8 cellular contexts compared by ENCODE assay signal in genomic region chr14:63840981-63841380, GRCh38. TPM values are rescaled to one million over a fixed set of nuclear protein-coding genes. Genes with fewer than 3 reads are reported as not detected.
DNase-seq lines count a peak whose midpoint lies in the region; ATAC-seq and TF ChIP-seq lines count a peak whose summit lies in the region.

No MANE protein-coding gene starts in this region.

- POLR2A ChIA-PET in PC-3 (lab: Charles Lee; ENCODE audit: unreplicated experiment), result no interaction called here
- POLR2A ChIA-PET in naive thymus-derived CD4-positive, alpha-beta T cell (lab: Charles Lee), result no interaction called here

- H4K20me1 ChIP-seq in PC-3 (ENCODE audit: low read length), result no peaks in the 10 kb centered on the region

- peak; percentile 64 for TF ChIP-seq CTCF in PC-3 (conservative IDR thresholded peaks at IDR 0.05; ENCODE audit: low read depth, low read length)

- H3K79me2 ChIP-seq in PC-3 (ENCODE audit: low read length), result no peaks in the 10 kb centered on the region

- H3K4me3 ChIP-seq in PC-3 (ENCODE audit: low read length), result no peak overlapping the region
- H3K4me3 ChIP-seq in naive thymus-derived CD4-positive, alpha-beta T cell (ENCODE audit: low read length), result no peak overlapping the region

- H3K9me2 ChIP-seq in PC-3 (replicated peaks; ENCODE audit: low read length), result no peaks in the 10 kb centered on the region

- H2AFZ ChIP-seq in PC-3 (ENCODE audit: low read length), result no peak overlapping the region

- no peaks in the 10 kb centered on the region for H3K27me3 ChIP-seq in PC-3 (ENCODE audit: low read length)
- no peaks in the 10 kb centered on the region for H3K27me3 ChIP-seq in naive thymus-derived CD4-positive, alpha-beta T cell (ENCODE audit: control insufficient read depth in 2 of 2, insufficient read depth in 2 of 2, low read length in 2 of 2)

- CTCF ChIA-PET in PC-3 (lab: Charles Lee), result interaction anchor here (0.9 to 1.1 kb wide), 2 partner anchors 23 to 170 kb away, joined by 3 to 4 read pairs; no protein-coding TSS in a partner anchor
- CTCF ChIA-PET in naive thymus-derived CD4-positive, alpha-beta T cell (lab: Charles Lee), result interaction anchor here (1.6 kb wide), 1 partner anchor 181 kb away, joined by 3 read pairs; no protein-coding TSS in a partner anchor

- H3F3A ChIP-seq in PC-3 (ENCODE audit: low read length, unreplicated experiment), result no peaks in the 10 kb centered on the region

- H3K27ac ChIP-seq in PC-3 (ENCODE audit: low read length), result no peak overlapping the region
- no peak overlapping the region for H3K27ac ChIP-seq in naive thymus-derived CD4-positive, alpha-beta T cell (ENCODE audit: low read depth, low read length)

- H3K4me3 Mint-ChIP-seq in naive thymus-derived CD4-positive, alpha-beta T cell, result no peak overlapping the region

- no peaks in the 10 kb centered on the region for H3K4me1 ChIP-seq in PC-3 (ENCODE audit: insufficient read depth, low read length)
- H3K4me1 ChIP-seq in naive thymus-derived CD4-positive, alpha-beta T cell (ENCODE audit: control insufficient read depth in 2 of 2, insufficient read depth in 2 of 2, low read length in 2 of 2), result peaks cover 0 to 3% of the 10 kb centered on the region in 2 donors

- ATAC-seq in PC-3 (peak; percentile 67), GM21526 (IDR thresholded peaks at IDR 0.05; ENCODE audit: low FRiP score, unreplicated experiment) (no peak), HG02610 (IDR thresholded peaks at IDR 0.05; ENCODE audit: unreplicated experiment) (no peak)
- peak; percentile 80 for ATAC-seq in naive thymus-derived CD4-positive, alpha-beta T cell

- H3K27ac Mint-ChIP-seq in naive thymus-derived CD4-positive, alpha-beta T cell, result peak overlapping the region in 1 of 9 donors; percentile 31

- intact Hi-C loops in PC-3 (cut with micrococcal nuclease), result no loop called here
- intact Hi-C loops in naive thymus-derived CD4-positive, alpha-beta T cell (cut with micrococcal nuclease), result loop anchor here (1.0 to 5.0 kb wide), 2 partner anchors 153 to 456 kb away; no protein-coding TSS in a partner anchor

- peaks cover 0 to 4% (median 0%) of the 10 kb centered on the region in 5 donors for H3K27me3 Mint-ChIP-seq in naive thymus-derived CD4-positive, alpha-beta T cell

- H3K9me3 Mint-ChIP-seq in naive thymus-derived CD4-positive, alpha-beta T cell, result peaks cover 0 to 21% (median 5%) of the 10 kb centered on the region in 11 donors

- peaks cover 0 to 5% (median 4%) of the 10 kb centered on the region in 5 donors for H3K36me3 Mint-ChIP-seq in naive thymus-derived CD4-positive, alpha-beta T cell

- H3K9me3 ChIP-seq in PC-3 (ENCODE audit: low read length), result no peaks in the 10 kb centered on the region
- H3K9me3 ChIP-seq in naive thymus-derived CD4-positive, alpha-beta T cell (ENCODE audit: control insufficient read depth in 2 of 3, low read length in 3 of 3), result peaks cover 0 to 4% (median 0%) of the 10 kb centered on the region in 3 experiments

- H3K9ac ChIP-seq in PC-3 (ENCODE audit: low read length), result no peak overlapping the region

- BruUV-seq in PC-3 (replicated peaks; lab: Mats Ljungman, UMichigan), result no TSS peak

- no peak overlapping the region for H3K4me2 ChIP-seq in PC-3 (ENCODE audit: low read length)

- H3K36me3 ChIP-seq in PC-3 (ENCODE audit: low read depth, low read length), result no peaks in the 10 kb centered on the region
- H3K36me3 ChIP-seq in naive thymus-derived CD4-positive, alpha-beta T cell (ENCODE audit: control insufficient read depth in 2 of 3, insufficient read depth in 3 of 3, low read length in 3 of 3), result no peaks in the 10 kb centered on the region

- DNase-seq in AML-193 (lab: John Stamatoyannopoulos, UW) (peak; percentile 10 to 37), PC-3 (peak; percentile 32), HK-2 (ENCODE audit: unreplicated experiment) (no peak), kidney tubule cell (ENCODE audit: low spot score) (no peak)
- DNase-seq in activated gamma-delta T cell treated with anti-CD3 and anti-CD28 coated beads, Interleukin-2, amount 50 U/mL, for 16 hours (ENCODE audit: low read depth), result peak; percentile 40
- peak in 8 of 9 donors; percentile 20 to 57 (median 46) for DNase-seq in naive thymus-derived CD4-positive, alpha-beta T cell

- peaks cover 0 to 5% (median 4%) of the 10 kb centered on the region in 7 donors for H3K4me1 Mint-ChIP-seq in naive thymus-derived CD4-positive, alpha-beta T cell

RNA-seq across cellular contexts. Expression of gene SYNE2, which starts 11.8 kb away (rescaled TPM):
- 16.0 and 20.7 TPM in 2 replicates for total RNA-seq in PC-3 (2014; rRNA removed)
- 100 to 1,000 TPM in 4 of 5 experiments, 10 to 100 TPM in 1; 77.7 to 170 (median 149) TPM for total RNA-seq in naive thymus-derived CD4-positive, alpha-beta T cell
- polyA plus RNA-seq in naive thymus-derived CD4-positive, alpha-beta T cell, result 10 to 100 TPM; 22.4 to 29.2 TPM

Comparison
In these comparisons a context has a peak if more than half of its experiments do, and no peak if none do; other contexts are left out.
1. DNase-seq: peak in AML-193 (2 of 2), PC-3 (single experiment), activated gamma-delta T cell treated with anti-CD3 and anti-CD28 coated beads, Interleukin-2, amount 50 U/mL, for 16 hours (single experiment) and naive thymus-derived CD4-positive, alpha-beta T cell (8 of 9); none in HK-2 (single experiment) and kidney tubule cell (single experiment).
2. ATAC-seq: peak in PC-3 (single experiment) and naive thymus-derived CD4-positive, alpha-beta T cell (single experiment); none in GM21526 (single experiment) and HG02610 (single experiment).